13 cellular contexts compared by ENCODE assay signal in genomic region chr7:102303669-102304422, GRCh38.
DNase-seq lines count a peak whose midpoint lies in the region; ATAC-seq and TF ChIP-seq lines count a peak whose summit lies in the region.
"Had no signal": no experiment of that assay in that cellular context is flagged by ENCODE, and none has a peak within 500 bp of the region (broad histone marks: within the 10 kb centered on the region; RNA-seq: fewer than 3 reads in every experiment).

No MANE protein-coding gene starts in this region.

- peaks cover 8% of the 10 kb centered on the region for H3K36me3 ChIP-seq in WERI-Rb-1

- peak; percentile 7 for DNase-seq in NCI-H510A treated with DMSO at 0.1 percent for 48 hours (lab: John Stamatoyannopoulos, UW)
- no peak for DNase-seq in NCI-H510A (lab: John Stamatoyannopoulos, UW)
- peak; percentile 22 for DNase-seq in MV-4-11 (lab: John Stamatoyannopoulos, UW)
- DNase-seq in WERI-Rb-1 = peak; percentile 48
- peak; percentile 39 for DNase-seq in skeletal muscle cell (ENCODE audit: low read depth)
- DNase-seq in GM10248 (ENCODE audit: extremely low spot score) = no peak
- DNase-seq in DMS79 treated with DMSO at 0.1 percent for 48 hours (lab: John Stamatoyannopoulos, UW) = no peak
- DNase-seq: 8988T; activated gamma-delta T cell; CD4-positive, alpha-beta memory T cell; H9 had no signal

- TF ChIP-seq CTCF in WERI-Rb-1 (IDR thresholded peaks at IDR 0.05; ENCODE audit: low read depth, low read length) (no peak), GM10248 (IDR thresholded peaks at IDR 0.05; ENCODE audit: control extremely low read depth, extremely low read depth, low read depth, missing control alignments) (no peak)

- no peaks in the 10 kb centered on the region for H3K9me3 ChIP-seq in WERI-Rb-1 (ENCODE audit: severe bottlenecking)
- H3K9me3 ChIP-seq: ascending aorta had no signal

- ATAC-seq in HG03521 (IDR thresholded peaks at IDR 0.05; ENCODE audit: unreplicated experiment) = no peak

- CTCF ChIA-PET in GM10248 (lab: Yijun Ruan, JAX) = interaction anchor here (0.8 to 2.1 kb wide), 5 partner anchors 9 to 88 kb away, joined by 3 to 13 read pairs (median 3); no protein-coding TSS in a partner anchor

- POLR2A ChIA-PET in GM10248 (lab: Yijun Ruan, JAX) = no interaction called here

- no peak overlapping the region for H3K4me3 ChIP-seq in WERI-Rb-1 (ENCODE audit: low read depth, low read length)
- no peak overlapping the region for H3K4me3 ChIP-seq in skeletal muscle cell (ENCODE audit: low read depth, low read length)
- H3K4me3 ChIP-seq: ascending aorta had no signal

- H3K27me3 ChIP-seq in WERI-Rb-1 (ENCODE audit: insufficient read depth, low read depth, severe bottlenecking) = no peaks in the 10 kb centered on the region
- H3K27me3 ChIP-seq: ascending aorta had no signal

- peak overlapping the region; percentile 35 for H3K27ac ChIP-seq in WERI-Rb-1
- H3K27ac ChIP-seq: ascending aorta had no signal

Comparison
In these comparisons a context has a peak if more than half of its experiments do, and no peak if none do; other contexts are left out.
1. DNase-seq: peak in NCI-H510A treated with DMSO at 0.1 percent for 48 hours (single experiment), MV-4-11 (single experiment), WERI-Rb-1 (single experiment) and skeletal muscle cell (single experiment); none in NCI-H510A (single experiment), GM10248 (single experiment) and DMS79 treated with DMSO at 0.1 percent for 48 hours (single experiment).